ENCODE assay signal across 21 cellular contexts in genomic region chr1:228029281-228029680, GRCh38. TPM values are rescaled to one million over a fixed set of nuclear protein-coding genes. Genes with fewer than 3 reads are reported as not detected.
"Had no signal": no experiment of that assay in that cellular context is flagged by ENCODE, and none has a peak within 500 bp of the region (broad histone marks: within the 10 kb centered on the region; RNA-seq: fewer than 3 reads in every experiment).

No MANE protein-coding gene starts in this region.

- H3K4me3 Mint-ChIP-seq: activated CD4-positive, alpha-beta memory T cell treated with anti-CD3 and anti-CD28 coated beads for 36 hours; activated CD8-positive, alpha-beta memory T cell treated with anti-CD3 and anti-CD28 coated beads, Interleukin-2, amount 10 ng/mL, durations not matched to agents 7 days and 5 days; activated naive CD8-positive, alpha-beta T cell treated with anti-CD3 and anti-CD28 coated beads, Interleukin-2, amount 50 U/mL, for 24 hours; activated T-cell treated with anti-CD3 and anti-CD28 coated beads, Interleukin-2, amount 50 U/mL, for 4 hours; memory B cell; natural killer cell; stimulated activated naive CD8-positive, alpha-beta T cell treated with anti-CD3 and anti-CD28 coated beads, Interleukin-15, amount 100 ng/mL, for 72 hours had no signal

- ATAC-seq: activated CD8-positive, alpha-beta memory T cell treated with anti-CD3 and anti-CD28 coated beads, Interleukin-2, amount 10 ng/mL, durations not matched to agents 7 days and 5 days; activated naive CD8-positive, alpha-beta T cell treated with anti-CD3 and anti-CD28 coated beads, Interleukin-2, amount 50 U/mL, for 24 hours; activated T-cell treated with anti-CD3 and anti-CD28 coated beads, Interleukin-2, amount 50 U/mL, for 4 hours; gastrocnemius medialis; heart right ventricle; natural killer cell; right cardiac atrium; stimulated activated naive CD8-positive, alpha-beta T cell treated with anti-CD3 and anti-CD28 coated beads, Interleukin-15, amount 100 ng/mL, for 72 hours had no signal

- DNase-seq: activated CD4-positive, alpha-beta memory T cell treated with anti-CD3 and anti-CD28 coated beads for 36 hours; activated CD8-positive, alpha-beta memory T cell treated with anti-CD3 and anti-CD28 coated beads, Interleukin-2, amount 10 ng/mL, durations not matched to agents 7 days and 5 days; activated gamma-delta T cell; activated naive CD8-positive, alpha-beta T cell treated with anti-CD3 and anti-CD28 coated beads, Interleukin-2, amount 50 U/mL, for 24 hours; activated T-cell treated with anti-CD3 and anti-CD28 coated beads, Interleukin-2, amount 50 U/mL, for 4 hours; dermis blood vessel endothelial cell; gastrocnemius medialis; heart right ventricle; natural killer cell; nucleus accumbens; SK-N-SH; stimulated activated naive CD8-positive, alpha-beta T cell treated with anti-CD3 and anti-CD28 coated beads, Interleukin-15, amount 100 ng/mL, for 72 hours; T1000; testis had no signal

- H3K9me3 Mint-ChIP-seq: activated naive CD8-positive, alpha-beta T cell treated with anti-CD3 and anti-CD28 coated beads, Interleukin-2, amount 50 U/mL, for 24 hours; natural killer cell had no signal

- H3K9me3 ChIP-seq: SK-N-SH, testis had no signal

- H3K4me1 ChIP-seq: ascending aorta, breast epithelium, gastrocnemius medialis, heart right ventricle, testis had no signal

- H3K36me3 Mint-ChIP-seq: activated CD4-positive, alpha-beta memory T cell treated with anti-CD3 and anti-CD28 coated beads for 36 hours; activated CD8-positive, alpha-beta memory T cell treated with anti-CD3 and anti-CD28 coated beads, Interleukin-2, amount 10 ng/mL, durations not matched to agents 7 days and 5 days; natural killer cell had no signal

- H3K27me3 ChIP-seq: ascending aorta, breast epithelium, testis had no signal

- H3K27ac Mint-ChIP-seq: activated CD4-positive, alpha-beta memory T cell treated with anti-CD3 and anti-CD28 coated beads for 36 hours; activated CD8-positive, alpha-beta memory T cell treated with anti-CD3 and anti-CD28 coated beads, Interleukin-2, amount 10 ng/mL, durations not matched to agents 7 days and 5 days; activated naive CD8-positive, alpha-beta T cell treated with anti-CD3 and anti-CD28 coated beads, Interleukin-2, amount 50 U/mL, for 24 hours; memory B cell; natural killer cell; progenitor cell of endocrine pancreas; stimulated activated naive CD8-positive, alpha-beta T cell treated with anti-CD3 and anti-CD28 coated beads, Interleukin-15, amount 100 ng/mL, for 72 hours had no signal

- H3K4me3 ChIP-seq: ascending aorta, breast epithelium, gastrocnemius medialis, heart right ventricle, testis had no signal

- H3K4me2 ChIP-seq: SK-N-SH had no signal

- H3K27ac ChIP-seq: ascending aorta, breast epithelium, gastrocnemius medialis, heart right ventricle, testis had no signal

- H3K36me3 ChIP-seq: ascending aorta, breast epithelium, gastrocnemius medialis, heart right ventricle had no signal

- H3K4me1 Mint-ChIP-seq: activated CD8-positive, alpha-beta memory T cell treated with anti-CD3 and anti-CD28 coated beads, Interleukin-2, amount 10 ng/mL, durations not matched to agents 7 days and 5 days; activated naive CD8-positive, alpha-beta T cell treated with anti-CD3 and anti-CD28 coated beads, Interleukin-2, amount 50 U/mL, for 24 hours; memory B cell; natural killer cell; stimulated activated naive CD8-positive, alpha-beta T cell treated with anti-CD3 and anti-CD28 coated beads, Interleukin-15, amount 100 ng/mL, for 72 hours had no signal

RNA-seq across cellular contexts. Expression of gene WNT3A, which starts 22.5 kb away (rescaled TPM):
- total RNA-seq: activated CD4-positive, alpha-beta memory T cell treated with anti-CD3 and anti-CD28 coated beads for 36 hours; activated CD8-positive, alpha-beta memory T cell treated with anti-CD3 and anti-CD28 coated beads, Interleukin-2, amount 10 ng/mL, durations not matched to agents 7 days and 5 days; activated T-cell treated with anti-CD3 and anti-CD28 coated beads, Interleukin-2, amount 50 U/mL, for 4 hours; ascending aorta; dermis blood vessel endothelial cell; epithelial cell of proximal tubule; gastrocnemius medialis; heart right ventricle; natural killer cell; progenitor cell of endocrine pancreas; right cardiac atrium; urinary bladder had no signal
- polyA plus RNA-seq: heart right ventricle, right cardiac atrium, SK-N-SH, urinary bladder had no signal
